In the genomic region with DNA sequence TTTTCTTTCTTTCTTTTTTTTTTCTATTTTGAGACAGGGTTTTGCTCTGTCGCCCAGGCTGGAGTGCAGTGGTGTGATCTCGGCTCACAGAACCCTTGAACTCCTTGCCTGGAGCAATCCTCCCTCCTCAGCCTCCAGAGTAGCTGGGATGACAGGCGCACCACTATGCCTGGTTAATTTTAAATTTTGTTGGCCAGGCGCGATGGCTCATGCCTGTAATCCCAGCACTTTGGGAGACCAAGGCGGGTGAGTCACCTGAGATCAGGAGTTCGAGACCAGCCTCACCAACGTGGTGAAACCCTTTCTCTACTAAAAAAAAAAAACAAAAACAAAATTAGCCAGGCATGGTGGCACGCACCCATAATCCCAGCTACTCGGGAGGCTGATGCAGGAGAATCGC, we compare ENCODE assay signal across 17 cellular contexts. TPM values are rescaled to one million over a fixed set of nuclear protein-coding genes. Genes with fewer than 3 reads are reported as not detected.
DNase-seq lines count a peak whose midpoint lies in the region; ATAC-seq and TF ChIP-seq lines count a peak whose summit lies in the region.
"Had no signal": no experiment of that assay in that cellular context is flagged by ENCODE, and none has a peak within 500 bp of the region (broad histone marks: within the 10 kb centered on the region; RNA-seq: fewer than 3 reads in every experiment).

No MANE protein-coding gene starts in this region.

- POLR2A ChIA-PET in Panc1 (lab: Charles Lee), result no interaction called here

- H3K4me1 ChIP-seq in Panc1 (ENCODE audit: control insufficient read depth, insufficient read depth, low read length) (peaks cover 51% of the 10 kb centered on the region), esophagus squamous epithelium (peaks cover 28 to 66% (median 44%) of the 10 kb centered on the region in 3 donors), suprapubic skin (peaks cover 48% of the 10 kb centered on the region)

- CTCF ChIA-PET in Panc1 (lab: Charles Lee), result no interaction called here

- TF ChIP-seq CTCF in Panc1 (IDR thresholded peaks at IDR 0.05) (no peak), esophagus squamous epithelium (IDR thresholded peaks at IDR 0.05) (no peak), suprapubic skin (IDR thresholded peaks at IDR 0.05) (no peak)

- H3K4me3 ChIP-seq in Panc1 (ENCODE audit: low read depth in 2 of 2, low read length in 2 of 2), result no peak overlapping the region
- H3K4me3 ChIP-seq in esophagus squamous epithelium, result no peak overlapping the region
- no peak overlapping the region for H3K4me3 ChIP-seq in suprapubic skin

- BruUV-seq in Panc1 (replicated peaks; lab: Mats Ljungman, UMichigan), result no TSS peak

- DNase-seq in Caki2 (ENCODE audit: low read depth), result peak; percentile 59
- DNase-seq in Panc1 (ENCODE audit: low read depth, low spot score), result no peak
- no peak for DNase-seq in esophagus squamous epithelium (lab: John Stamatoyannopoulos, UW)
- no peak for DNase-seq in suprapubic skin (ENCODE audit: low spot score in 2 of 2)
- no peak for DNase-seq in NCI-H345 (lab: John Stamatoyannopoulos, UW)
- DNase-seq: CD4-positive, alpha-beta T cell; DMS53; EL; NCI-H1417 treated with DMSO at 0.1 percent for 48 hours; NCI-H1930; NCI-H226; NCI-H526; SHP77 treated with DMSO at 0.1 percent for 48 hours; T-helper 1 cell had no signal

- no peaks in the 10 kb centered on the region for H3K27me3 ChIP-seq in Panc1 (ENCODE audit: control insufficient read depth, insufficient read depth, low read length)
- H3K27me3 ChIP-seq in esophagus squamous epithelium, result no peaks in the 10 kb centered on the region
- H3K27me3 ChIP-seq in suprapubic skin, result no peaks in the 10 kb centered on the region

- WGBS in esophagus squamous epithelium, 2 donors, result 62 to 72% methylated on average over 6 to 8 of the region's 11 CpGs
- 83% methylated on average over 11 of the region's 11 CpGs for WGBS in suprapubic skin

- H3K27ac ChIP-seq in Panc1 (ENCODE audit: low read length), result peak overlapping the region; percentile 72
- peak overlapping the region in 3 of 4 donors; percentile 87 to 92 (median 88) for H3K27ac ChIP-seq in esophagus squamous epithelium
- H3K27ac ChIP-seq in suprapubic skin, result peak overlapping the region; percentile 4

- intact Hi-C loops in Panc1 (cut with micrococcal nuclease; ENCODE audit: unreplicated experiment) (no loop called here), esophagus squamous epithelium (cut with DNase I) (no loop called here)

- ATAC-seq in Panc1 (no peak), GM21515 (IDR thresholded peaks at IDR 0.05; ENCODE audit: unreplicated experiment) (no peak), GM19023 (IDR thresholded peaks at IDR 0.05; ENCODE audit: unreplicated experiment) (no peak)
- ATAC-seq: SK-N-SH treated with all-trans-retinoic acid at 6 μM for 48 hours had no signal

- no peak for TF ChIP-seq POLR2A in esophagus squamous epithelium (IDR thresholded peaks at IDR 0.05)
- TF ChIP-seq POLR2A in suprapubic skin (IDR thresholded peaks at IDR 0.05), result no peak

- H3K9me3 ChIP-seq in Panc1 (ENCODE audit: control insufficient read depth, insufficient read depth, low read depth, low read length) (no peaks in the 10 kb centered on the region), esophagus squamous epithelium (no peaks in the 10 kb centered on the region), suprapubic skin (no peaks in the 10 kb centered on the region)

- H3K36me3 ChIP-seq in Panc1 (ENCODE audit: control insufficient read depth, insufficient read depth, low read length) (no peaks in the 10 kb centered on the region), esophagus squamous epithelium (no peaks in the 10 kb centered on the region), suprapubic skin (no peaks in the 10 kb centered on the region)

- in situ Hi-C loops in Caki2 (cut with HindIII; ENCODE audit: low pct_unique_long_range_greater_than_20kb, low sequenced_read_pairs), result no loop called here
- in situ Hi-C loops in Panc1 (cut with HindIII; ENCODE audit: low pct_unique_long_range_greater_than_20kb, low sequenced_read_pairs), result no loop called here

- no peak for TF ChIP-seq EP300 in suprapubic skin (IDR thresholded peaks at IDR 0.05)

RNA-seq across cellular contexts. Expression of gene SBNO2, which starts 8.7 kb away (rescaled TPM):
- total RNA-seq in Caki2 (2014; rRNA removed; shearing (Covaris generic); ENCODE audit: low replicate concordance), result 20.1 and 23.7 TPM in 2 replicates
- 101 TPM for total RNA-seq in Panc1 (2021; ENCODE audit: unreplicated experiment)
- 92.5 TPM for polyA plus RNA-seq in Panc1 (2012; ENCODE audit: insufficient read length)
- total RNA-seq in esophagus squamous epithelium, result 10 to 100 TPM; 31.3 to 84.3 (median 68.3) TPM
- total RNA-seq in suprapubic skin, result 10 to 100 TPM; 36.7 to 58.9 (median 45.5) TPM

RNA-seq across cellular contexts. Expression of gene STK11, which starts 22.9 kb away (rescaled TPM):
- 74.2 and 78.3 TPM in 2 replicates for total RNA-seq in Caki2 (2014; rRNA removed; shearing (Covaris generic); ENCODE audit: low replicate concordance)
- total RNA-seq in Panc1 (2021; ENCODE audit: unreplicated experiment) (116 TPM), esophagus squamous epithelium (10 to 100 TPM; 59.3 to 68.5 (median 61.6) TPM), suprapubic skin (10 to 100 TPM; 62.5 to 76.9 (median 66.4) TPM)
- polyA plus RNA-seq in Panc1 (2012; ENCODE audit: insufficient read length), result 141 TPM

RNA-seq across cellular contexts. Expression of gene CBARP, which starts 55.1 kb away (rescaled TPM):
- total RNA-seq in Caki2 (2014; rRNA removed; shearing (Covaris generic); ENCODE audit: low replicate concordance), result 0.24 and 1.9 TPM in 2 replicates
- total RNA-seq in Panc1 (2021; ENCODE audit: unreplicated experiment), result 14.5 TPM
- 16.4 TPM for polyA plus RNA-seq in Panc1 (2012; ENCODE audit: insufficient read length)
- 1 to 10 TPM in 3 of 4 donors, under 1 TPM in 1; 0.38 to 1.6 (median 1.2) TPM for total RNA-seq in esophagus squamous epithelium
- 1 to 10 TPM; 2.9 to 8.6 (median 5.1) TPM for total RNA-seq in suprapubic skin

RNA-seq across cellular contexts. Expression of gene ATP5F1D, which starts 58.8 kb away (rescaled TPM):
- 17.9 and 24.9 TPM in 2 replicates for total RNA-seq in Caki2 (2014; rRNA removed; shearing (Covaris generic); ENCODE audit: low replicate concordance)
- total RNA-seq in Panc1 (2021; ENCODE audit: unreplicated experiment), result 218 TPM
- polyA plus RNA-seq in Panc1 (2012; ENCODE audit: insufficient read length), result 365 TPM
- 100 to 1,000 TPM in 3 of 4 donors, 10 to 100 TPM in 1; 83.4 to 171 (median 132) TPM for total RNA-seq in esophagus squamous epithelium
- total RNA-seq in suprapubic skin, result 100 to 1,000 TPM; 102 to 205 (median 137) TPM

Comparison
In these comparisons a context has a peak if more than half of its experiments do, and no peak if none do; other contexts are left out.
1. H3K27ac ChIP-seq: peak in every context shown above with its lines; median percentile 88 in esophagus squamous epithelium; 72 in Panc1; 4 in suprapubic skin.